Comparison of ENCODE assay signal across 1 cellular context in the genomic region with DNA sequence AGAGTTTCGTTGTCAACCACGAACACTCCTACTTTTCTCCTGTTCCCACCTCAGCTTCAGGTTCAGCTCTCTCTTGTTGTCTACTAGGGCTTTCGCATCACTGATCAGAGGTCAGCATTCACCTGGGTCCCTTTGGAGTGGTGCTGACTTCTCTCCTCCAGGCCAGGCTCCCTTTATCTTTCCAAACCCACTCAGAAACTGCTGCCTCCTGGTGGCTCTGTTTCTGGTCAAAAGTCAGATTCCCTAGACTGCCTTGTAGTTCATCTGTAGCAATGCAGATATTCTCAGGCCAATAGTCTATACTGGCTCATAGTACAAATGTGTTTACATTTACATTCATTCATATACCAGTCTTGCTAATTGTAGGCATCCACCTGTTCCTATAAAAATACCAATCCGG.
TF ChIP-seq lines count a peak whose summit lies in the region.

No MANE protein-coding gene starts in this region.

TF ChIP-seq in HCT116, 20 proteins besides CTCF, POLR2A, EP300 and RAD21 (continued from another document):
- TF ChIP-seq, protein P1, sequence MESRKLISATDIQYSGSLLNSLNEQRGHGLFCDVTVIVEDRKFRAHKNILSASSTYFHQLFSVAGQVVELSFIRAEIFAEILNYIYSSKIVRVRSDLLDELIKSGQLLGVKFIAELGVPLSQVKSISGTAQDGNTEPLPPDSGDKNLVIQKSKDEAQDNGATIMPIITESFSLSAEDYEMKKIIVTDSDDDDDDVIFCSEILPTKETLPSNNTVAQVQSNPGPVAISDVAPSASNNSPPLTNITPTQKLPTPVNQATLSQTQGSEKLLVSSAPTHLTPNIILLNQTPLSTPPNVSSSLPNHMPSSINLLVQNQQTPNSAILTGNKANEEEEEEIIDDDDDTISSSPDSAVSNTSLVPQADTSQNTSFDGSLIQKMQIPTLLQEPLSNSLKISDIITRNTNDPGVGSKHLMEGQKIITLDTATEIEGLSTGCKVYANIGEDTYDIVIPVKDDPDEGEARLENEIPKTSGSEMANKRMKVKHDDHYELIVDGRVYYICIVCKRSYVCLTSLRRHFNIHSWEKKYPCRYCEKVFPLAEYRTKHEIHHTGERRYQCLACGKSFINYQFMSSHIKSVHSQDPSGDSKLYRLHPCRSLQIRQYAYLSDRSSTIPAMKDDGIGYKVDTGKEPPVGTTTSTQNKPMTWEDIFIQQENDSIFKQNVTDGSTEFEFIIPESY (IDR thresholded peaks at IDR 0.05; ENCODE audit: extremely low read depth, insufficient replicate concordance, low read length), result no peak
- TF ChIP-seq EZH2phosphoT487 (IDR thresholded peaks at IDR 0.05; ENCODE audit: borderline replicate concordance), result no peak
- TF ChIP-seq TCF7L2 (IDR thresholded peaks at IDR 0.05; ENCODE audit: borderline replicate concordance, extremely low read depth, insufficient read depth, insufficient read length), result no peak
- no peak for TF ChIP-seq ZFX (IDR thresholded peaks at IDR 0.05)
- TF ChIP-seq POLR2AphosphoS5 (IDR thresholded peaks at IDR 0.05; ENCODE audit: low read depth, low read length), result no peak
- TF ChIP-seq FOSL1 (IDR thresholded peaks at IDR 0.05; ENCODE audit: low read depth), result no peak
- TF ChIP-seq YY1 (IDR thresholded peaks at IDR 0.05; ENCODE audit: extremely low read depth, insufficient replicate concordance, low read depth, low read length), result no peak
- TF ChIP-seq SP1 (IDR thresholded peaks at IDR 0.05; ENCODE audit: low read depth), result no peak
- TF ChIP-seq CEBPB (IDR thresholded peaks at IDR 0.05; ENCODE audit: low read depth), result no peak
- TF ChIP-seq, protein P2, sequence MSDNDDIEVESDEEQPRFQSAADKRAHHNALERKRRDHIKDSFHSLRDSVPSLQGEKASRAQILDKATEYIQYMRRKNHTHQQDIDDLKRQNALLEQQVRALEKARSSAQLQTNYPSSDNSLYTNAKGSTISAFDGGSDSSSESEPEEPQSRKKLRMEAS (IDR thresholded peaks at IDR 0.05), result no peak
- TF ChIP-seq SRF (IDR thresholded peaks at IDR 0.05; ENCODE audit: low read depth), result no peak
